In the genomic region with DNA sequence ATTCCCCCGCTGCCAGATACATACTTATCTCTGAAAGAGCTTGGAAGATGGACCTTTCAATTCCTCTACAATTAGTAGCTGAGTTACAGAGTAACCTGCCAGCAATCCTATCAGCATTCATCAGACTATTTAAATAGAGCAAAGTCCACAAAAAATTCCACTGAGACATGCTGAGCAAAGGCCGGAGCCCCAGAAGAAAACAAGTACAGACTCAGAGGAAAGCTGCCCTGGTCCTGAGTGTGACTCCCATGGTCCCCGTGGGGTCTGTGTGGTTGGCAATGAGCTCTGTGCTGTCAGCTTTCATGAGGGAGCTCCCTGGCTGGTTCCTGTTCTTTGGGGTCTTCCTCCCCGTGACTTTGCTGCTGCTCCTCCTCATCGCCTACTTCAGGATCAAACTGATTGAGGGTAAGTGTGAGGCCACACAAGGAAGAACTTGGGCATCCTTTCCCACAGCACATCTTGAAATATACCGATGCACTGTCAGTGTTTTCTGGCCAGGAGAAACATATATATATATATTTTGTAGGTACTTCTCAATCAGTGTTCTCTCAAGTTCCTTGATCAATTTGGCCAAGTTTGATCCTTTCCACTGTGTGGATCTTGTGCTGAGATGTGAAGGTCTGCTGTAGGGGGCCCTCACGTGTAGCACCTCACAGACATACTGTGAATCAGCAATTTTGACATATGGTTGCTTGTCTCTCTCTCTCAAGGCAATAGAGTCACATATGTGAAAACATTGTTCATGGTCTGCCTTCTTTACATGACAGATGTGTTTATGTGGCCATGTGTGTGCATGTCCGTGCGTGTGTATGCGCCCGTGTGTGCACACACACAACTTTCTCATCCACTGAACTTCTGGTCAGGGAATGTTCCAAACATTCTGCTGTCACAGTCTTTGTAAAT, we compare ENCODE assay signal across 1 cellular context.
TF ChIP-seq lines count a peak whose summit lies in the region.

TSS of gene SMLR1 (plus strand) at position 160 of the 903 bp plus-strand sequence. CDS start at position 168, 8 bp downstream.

TF ChIP-seq in HepG2, 621 proteins besides CTCF, POLR2A, EP300 and RAD21 (continued from another document and continues in another):
- TF ChIP-seq, protein P1, sequence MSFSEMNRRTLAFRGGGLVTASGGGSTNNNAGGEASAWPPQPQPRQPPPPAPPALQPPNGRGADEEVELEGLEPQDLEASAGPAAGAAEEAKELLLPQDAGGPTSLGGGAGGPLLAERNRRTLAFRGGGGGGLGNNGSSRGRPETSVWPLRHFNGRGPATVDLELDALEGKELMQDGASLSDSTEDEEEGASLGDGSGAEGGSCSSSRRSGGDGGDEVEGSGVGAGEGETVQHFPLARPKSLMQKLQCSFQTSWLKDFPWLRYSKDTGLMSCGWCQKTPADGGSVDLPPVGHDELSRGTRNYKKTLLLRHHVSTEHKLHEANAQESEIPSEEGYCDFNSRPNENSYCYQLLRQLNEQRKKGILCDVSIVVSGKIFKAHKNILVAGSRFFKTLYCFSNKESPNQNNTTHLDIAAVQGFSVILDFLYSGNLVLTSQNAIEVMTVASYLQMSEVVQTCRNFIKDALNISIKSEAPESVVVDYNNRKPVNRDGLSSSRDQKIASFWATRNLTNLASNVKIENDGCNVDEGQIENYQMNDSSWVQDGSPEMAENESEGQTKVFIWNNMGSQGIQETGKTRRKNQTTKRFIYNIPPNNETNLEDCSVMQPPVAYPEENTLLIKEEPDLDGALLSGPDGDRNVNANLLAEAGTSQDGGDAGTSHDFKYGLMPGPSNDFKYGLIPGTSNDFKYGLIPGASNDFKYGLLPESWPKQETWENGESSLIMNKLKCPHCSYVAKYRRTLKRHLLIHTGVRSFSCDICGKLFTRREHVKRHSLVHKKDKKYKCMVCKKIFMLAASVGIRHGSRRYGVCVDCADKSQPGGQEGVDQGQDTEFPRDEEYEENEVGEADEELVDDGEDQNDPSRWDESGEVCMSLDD (CRISPR knock-in tag; IDR thresholded peaks at IDR 0.05; ENCODE audit: borderline replicate concordance): 0 out of 2 replicates have a peak, but pooled peaks have one; percentile 14
- TF ChIP-seq ZNF354B (CRISPR knock-in tag; IDR thresholded peaks at IDR 0.05) (no peak; the same call in 1 of the 2 replicates), EEA1 (CRISPR knock-in tag; IDR thresholded peaks at IDR 0.05; ENCODE audit: borderline replicate concordance) (peak; percentile 86; the same call in 1 of the 2 replicates), ZNF670 (CRISPR knock-in tag; IDR thresholded peaks at IDR 0.05; ENCODE audit: borderline replicate concordance) (no peak; the same call in 1 of the 2 replicates), ZNF496 (CRISPR knock-in tag; IDR thresholded peaks at IDR 0.05; ENCODE audit: insufficient replicate concordance) (no peak), ZNF101 (CRISPR knock-in tag; IDR thresholded peaks at IDR 0.05; ENCODE audit: borderline replicate concordance, low read depth) (no peak), CHD2 (IDR thresholded peaks at IDR 0.05; ENCODE audit: low read depth, low read length) (no peak; the same call in 1 of the 2 replicates), ZNF17 (CRISPR knock-in tag; IDR thresholded peaks at IDR 0.05) (no peak), CCAR2 (optimal IDR thresholded peaks at IDR 0.05; ENCODE audit: low read depth, low read length) (no peak), ZIK1 (CRISPR knock-in tag; IDR thresholded peaks at IDR 0.05; ENCODE audit: borderline replicate concordance, low read depth) (no peak), ZNF777 (CRISPR knock-in tag; IDR thresholded peaks at IDR 0.05) (no peak), ZNF770 (CRISPR knock-in tag; IDR thresholded peaks at IDR 0.05) (no peak), ZNF740 (CRISPR knock-in tag; IDR thresholded peaks at IDR 0.05) (no peak), RNF2 (conservative IDR thresholded peaks at IDR 0.05; ENCODE audit: low read depth) (no peak), NFRKB (IDR thresholded peaks at IDR 0.05) (no peak), ZNF572 (CRISPR knock-in tag; IDR thresholded peaks at IDR 0.05) (no peak), U2AF2 (IDR thresholded peaks at IDR 0.05; ENCODE audit: low read depth, low read length) (no peak), ATF5 (CRISPR knock-in tag; IDR thresholded peaks at IDR 0.05; ENCODE audit: low read depth) (no peak), HOMEZ (CRISPR knock-in tag; IDR thresholded peaks at IDR 0.05; ENCODE audit: low read depth) (peak; percentile 64; the same call in 1 of the 2 replicates), SMAD1 (CRISPR knock-in tag; IDR thresholded peaks at IDR 0.05; ENCODE audit: borderline replicate concordance, low read depth) (no peak), ZSCAN20 (CRISPR knock-in tag; IDR thresholded peaks at IDR 0.05; ENCODE audit: borderline replicate concordance) (no peak), ESRRA (CRISPR knock-in tag; IDR thresholded peaks at IDR 0.05; ENCODE audit: low read depth) (0 out of 2 replicates have a peak, but pooled peaks have one; percentile 41), SP2 (CRISPR knock-in tag; IDR thresholded peaks at IDR 0.05) (no peak), ARNT2 (CRISPR knock-in tag; IDR thresholded peaks at IDR 0.05; ENCODE audit: low read depth) (0 out of 2 replicates have a peak, but pooled peaks have one; percentile 48), ZNF792 (CRISPR knock-in tag; IDR thresholded peaks at IDR 0.05) (peak; percentile 50; the same call in 1 of the 2 replicates), PHF20 (CRISPR knock-in tag; IDR thresholded peaks at IDR 0.05) (no peak)
- TF ChIP-seq, protein P2, sequence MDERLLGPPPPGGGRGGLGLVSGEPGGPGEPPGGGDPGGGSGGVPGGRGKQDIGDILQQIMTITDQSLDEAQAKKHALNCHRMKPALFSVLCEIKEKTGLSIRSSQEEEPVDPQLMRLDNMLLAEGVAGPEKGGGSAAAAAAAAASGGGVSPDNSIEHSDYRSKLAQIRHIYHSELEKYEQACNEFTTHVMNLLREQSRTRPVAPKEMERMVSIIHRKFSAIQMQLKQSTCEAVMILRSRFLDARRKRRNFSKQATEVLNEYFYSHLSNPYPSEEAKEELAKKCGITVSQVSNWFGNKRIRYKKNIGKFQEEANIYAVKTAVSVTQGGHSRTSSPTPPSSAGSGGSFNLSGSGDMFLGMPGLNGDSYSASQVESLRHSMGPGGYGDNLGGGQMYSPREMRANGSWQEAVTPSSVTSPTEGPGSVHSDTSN (CRISPR knock-in tag; IDR thresholded peaks at IDR 0.05): no peak
- TF ChIP-seq, protein P3, sequence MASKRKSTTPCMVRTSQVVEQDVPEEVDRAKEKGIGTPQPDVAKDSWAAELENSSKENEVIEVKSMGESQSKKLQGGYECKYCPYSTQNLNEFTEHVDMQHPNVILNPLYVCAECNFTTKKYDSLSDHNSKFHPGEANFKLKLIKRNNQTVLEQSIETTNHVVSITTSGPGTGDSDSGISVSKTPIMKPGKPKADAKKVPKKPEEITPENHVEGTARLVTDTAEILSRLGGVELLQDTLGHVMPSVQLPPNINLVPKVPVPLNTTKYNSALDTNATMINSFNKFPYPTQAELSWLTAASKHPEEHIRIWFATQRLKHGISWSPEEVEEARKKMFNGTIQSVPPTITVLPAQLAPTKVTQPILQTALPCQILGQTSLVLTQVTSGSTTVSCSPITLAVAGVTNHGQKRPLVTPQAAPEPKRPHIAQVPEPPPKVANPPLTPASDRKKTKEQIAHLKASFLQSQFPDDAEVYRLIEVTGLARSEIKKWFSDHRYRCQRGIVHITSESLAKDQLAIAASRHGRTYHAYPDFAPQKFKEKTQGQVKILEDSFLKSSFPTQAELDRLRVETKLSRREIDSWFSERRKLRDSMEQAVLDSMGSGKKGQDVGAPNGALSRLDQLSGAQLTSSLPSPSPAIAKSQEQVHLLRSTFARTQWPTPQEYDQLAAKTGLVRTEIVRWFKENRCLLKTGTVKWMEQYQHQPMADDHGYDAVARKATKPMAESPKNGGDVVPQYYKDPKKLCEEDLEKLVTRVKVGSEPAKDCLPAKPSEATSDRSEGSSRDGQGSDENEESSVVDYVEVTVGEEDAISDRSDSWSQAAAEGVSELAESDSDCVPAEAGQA (IDR thresholded peaks at IDR 0.05; ENCODE audit: low read depth): no peak
- TF ChIP-seq, protein P3 (CRISPR knock-in tag; IDR thresholded peaks at IDR 0.05; ENCODE audit: borderline replicate concordance): peak; percentile 7; the same call in 1 of the 2 replicates
- TF ChIP-seq, protein P4, sequence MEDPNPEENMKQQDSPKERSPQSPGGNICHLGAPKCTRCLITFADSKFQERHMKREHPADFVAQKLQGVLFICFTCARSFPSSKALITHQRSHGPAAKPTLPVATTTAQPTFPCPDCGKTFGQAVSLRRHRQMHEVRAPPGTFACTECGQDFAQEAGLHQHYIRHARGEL (CRISPR knock-in tag; IDR thresholded peaks at IDR 0.05): no peak
- TF ChIP-seq, protein P5, sequence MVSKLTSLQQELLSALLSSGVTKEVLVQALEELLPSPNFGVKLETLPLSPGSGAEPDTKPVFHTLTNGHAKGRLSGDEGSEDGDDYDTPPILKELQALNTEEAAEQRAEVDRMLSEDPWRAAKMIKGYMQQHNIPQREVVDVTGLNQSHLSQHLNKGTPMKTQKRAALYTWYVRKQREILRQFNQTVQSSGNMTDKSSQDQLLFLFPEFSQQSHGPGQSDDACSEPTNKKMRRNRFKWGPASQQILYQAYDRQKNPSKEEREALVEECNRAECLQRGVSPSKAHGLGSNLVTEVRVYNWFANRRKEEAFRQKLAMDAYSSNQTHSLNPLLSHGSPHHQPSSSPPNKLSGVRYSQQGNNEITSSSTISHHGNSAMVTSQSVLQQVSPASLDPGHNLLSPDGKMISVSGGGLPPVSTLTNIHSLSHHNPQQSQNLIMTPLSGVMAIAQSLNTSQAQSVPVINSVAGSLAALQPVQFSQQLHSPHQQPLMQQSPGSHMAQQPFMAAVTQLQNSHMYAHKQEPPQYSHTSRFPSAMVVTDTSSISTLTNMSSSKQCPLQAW (CRISPR knock-in tag; IDR thresholded peaks at IDR 0.05): peak; percentile 57
- TF ChIP-seq, protein P6, sequence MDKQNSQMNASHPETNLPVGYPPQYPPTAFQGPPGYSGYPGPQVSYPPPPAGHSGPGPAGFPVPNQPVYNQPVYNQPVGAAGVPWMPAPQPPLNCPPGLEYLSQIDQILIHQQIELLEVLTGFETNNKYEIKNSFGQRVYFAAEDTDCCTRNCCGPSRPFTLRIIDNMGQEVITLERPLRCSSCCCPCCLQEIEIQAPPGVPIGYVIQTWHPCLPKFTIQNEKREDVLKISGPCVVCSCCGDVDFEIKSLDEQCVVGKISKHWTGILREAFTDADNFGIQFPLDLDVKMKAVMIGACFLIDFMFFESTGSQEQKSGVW (CRISPR knock-in tag; IDR thresholded peaks at IDR 0.05; ENCODE audit: borderline replicate concordance): no peak
